Comparison of ENCODE assay signal across 11 cellular contexts in the genomic region with DNA sequence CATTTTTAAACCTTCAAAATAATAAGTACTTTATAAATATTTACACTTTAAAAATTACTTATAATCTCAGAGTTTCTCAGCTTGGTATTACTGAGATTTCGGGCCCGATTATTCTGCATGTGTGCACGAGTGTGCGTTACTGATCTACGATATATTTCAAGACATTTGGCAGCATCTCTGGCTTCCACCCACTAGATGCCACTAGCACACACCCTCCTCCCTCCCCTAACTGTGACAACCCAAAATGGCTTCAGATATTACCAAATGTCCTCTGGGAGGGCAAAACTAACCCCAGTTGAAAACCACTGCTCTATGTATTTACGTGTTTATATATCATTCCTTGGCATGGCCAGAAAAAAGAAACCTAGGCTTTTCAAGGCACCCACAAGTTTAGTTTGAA.
DNase-seq lines count a peak whose midpoint lies in the region; ATAC-seq, FAIRE-seq and TF ChIP-seq lines count a peak whose summit lies in the region.
"Had no signal": no experiment of that assay in that cellular context is flagged by ENCODE, and none has a peak within 500 bp of the region (broad histone marks: within the 10 kb centered on the region; RNA-seq: fewer than 3 reads in every experiment).

No MANE protein-coding gene starts in this region.

- no peak overlapping the region for H3K4me3 Mint-ChIP-seq in Calu3 (ENCODE audit: low read depth, unreplicated experiment)

- H3K9ac ChIP-seq in HUES48 (ENCODE audit: low read depth, low read length) (no peak overlapping the region), K562 (ENCODE audit: insufficient read depth in 1 of 2, low read depth in 2 of 2, low read length in 2 of 2) (no peak overlapping the region), parathyroid adenoma (no peak overlapping the region)

- H3K9me3 ChIP-seq in HUES48 (ENCODE audit: control insufficient read depth, insufficient read depth, low read length) (no peaks in the 10 kb centered on the region), K562 (replicated peaks; ENCODE audit: control insufficient read depth, insufficient read depth, low read depth, low read length) (no peaks in the 10 kb centered on the region), parathyroid adenoma (ENCODE audit: control insufficient read depth, low read length) (no peaks in the 10 kb centered on the region)
- H3K9me3 ChIP-seq: adrenal gland, gastrocnemius medialis had no signal

- FAIRE-seq in K562 (lab: Jason Lieb, UNC): no peak

- DNase-seq in DMS53 (lab: John Stamatoyannopoulos, UW) (peak; percentile 2), DMS53 treated with DMSO at 0.1 percent for 48 hours (lab: John Stamatoyannopoulos, UW; ENCODE audit: unreplicated experiment) (no peak), K562 (ENCODE audit: extremely low read depth in 1 of 4, low spot score in 3 of 4) (peak in 1 of 4 experiments; percentile 23), Calu3 (no peak), glomerular visceral epithelial cell (ENCODE audit: extremely low spot score) (no peak), DMS153 treated with DMSO at 0.1 percent for 48 hours (lab: John Stamatoyannopoulos, UW; ENCODE audit: unreplicated experiment) (no peak)
- DNase-seq: adrenal gland, gastrocnemius medialis had no signal

- no peaks in the 10 kb centered on the region for H3K9me3 Mint-ChIP-seq in Calu3 (ENCODE audit: low read depth, unreplicated experiment)

- H3K4me1 ChIP-seq in HUES48 (ENCODE audit: control insufficient read depth, insufficient read depth, low read length): no peaks in the 10 kb centered on the region
- peaks cover 0 to 11% of the 10 kb centered on the region in 2 experiments; a peak in 3 of 5 replicates for H3K4me1 ChIP-seq in K562 (replicated peaks in 1 of 2; ENCODE audit: control insufficient read depth in 2 of 2, insufficient read depth in 2 of 2, low read length in 2 of 2)
- H3K4me1 ChIP-seq in parathyroid adenoma: peaks cover 13% of the 10 kb centered on the region

- 12% methylated on average over 6 of the region's 6 CpGs for WGBS in K562 (ENCODE audit: insufficient coverage, low coverage, missing lambda C conversion rate)

- no peaks in the 10 kb centered on the region for H4K20me1 ChIP-seq in K562 (replicated peaks; ENCODE audit: control insufficient read depth, insufficient read depth, low read length)

- H2AFZ ChIP-seq in K562 (ENCODE audit: low read depth, low read length) (0 out of 2 replicates have a peak overlapping the region, but pooled peaks have one; percentile 12), parathyroid adenoma (peak overlapping the region; percentile 61)

- no peak overlapping the region for H3K4me3 ChIP-seq in HUES48 (ENCODE audit: low read depth, low read length)
- H3K4me3 ChIP-seq in K562: no peak overlapping the region
- H3K4me3 ChIP-seq in parathyroid adenoma (ENCODE audit: low read depth, low read length): no peak overlapping the region
- H3K4me3 ChIP-seq: adrenal gland, gastrocnemius medialis had no signal

- H3K27me3 Mint-ChIP-seq in Calu3 (ENCODE audit: unreplicated experiment): no peaks in the 10 kb centered on the region

- H3K9me1 ChIP-seq in K562 (ENCODE audit: control insufficient read depth, insufficient read depth, low read length): no peaks in the 10 kb centered on the region

- H3K4me2 ChIP-seq in K562 (ENCODE audit: insufficient read depth, low read length) (no peak overlapping the region), parathyroid adenoma (ENCODE audit: low read length) (no peak overlapping the region)

- BruUV-seq in K562 (replicated peaks; lab: Mats Ljungman, UMichigan) (no TSS peak), Calu3 (replicated peaks; lab: Mats Ljungman, UMichigan) (no TSS peak)

- intact Hi-C loops in K562 (cut with micrococcal nuclease): no loop called here
- intact Hi-C loops in Calu3 (cut with micrococcal nuclease; ENCODE audit: unreplicated experiment): no loop called here

- TF ChIP-seq RAD21 in K562 (CRISPR knock-in tag; conservative IDR thresholded peaks at IDR 0.05 in 1 of 2, IDR thresholded peaks at IDR 0.05 in 1 of 2): peak in 1 of 2 experiments; percentile 51; a peak in 3 of 4 replicates

- TF ChIP-seq EP300 in K562 (IDR thresholded peaks at IDR 0.05; ENCODE audit: low read length): no peak

- TF ChIP-seq CTCF in K562 (IDR thresholded peaks at IDR 0.05 in 2 of 3, conservative IDR thresholded peaks at IDR 0.05 in 1 of 3; ENCODE audit: insufficient read depth in 2 of 3, low read depth in 1 of 3, low read length in 3 of 3) (peak in 2 of 3 experiments; percentile 22 to 42; a peak in 3 of 6 replicates), parathyroid adenoma (IDR thresholded peaks at IDR 0.05) (no peak), Calu3 (IDR thresholded peaks at IDR 0.05; ENCODE audit: unreplicated experiment) (no peak)

- H3K27ac Mint-ChIP-seq in Calu3 (ENCODE audit: unreplicated experiment): no peak overlapping the region

- H3K36me3 Mint-ChIP-seq in Calu3 (ENCODE audit: insufficient read depth, unreplicated experiment): no peaks in the 10 kb centered on the region

- TF ChIP-seq POLR2A in K562 (conservative IDR thresholded peaks at IDR 0.05): no peak

- H3K4me1 Mint-ChIP-seq in Calu3 (ENCODE audit: low read depth, unreplicated experiment): peaks cover 27% of the 10 kb centered on the region

- peak; percentile 59 for ATAC-seq in K562
- ATAC-seq: gastrocnemius medialis had no signal

- H3K79me2 ChIP-seq in K562 (ENCODE audit: control insufficient read depth, insufficient read depth, low read length): no peaks in the 10 kb centered on the region
- H3K79me2 ChIP-seq in parathyroid adenoma: no peaks in the 10 kb centered on the region

- peak overlapping the region; percentile 6 for H3K27ac ChIP-seq in HUES48 (ENCODE audit: low read depth, low read length)
- H3K27ac ChIP-seq in K562 (ENCODE audit: extremely low read depth, low read depth, low read length): no peak overlapping the region
- H3K27ac ChIP-seq in parathyroid adenoma: no peak overlapping the region
- H3K27ac ChIP-seq: 22Rv1, gastrocnemius medialis had no signal

- POLR2A ChIA-PET in K562 (lab: Yijun Ruan, JAX): no interaction called here

- in situ Hi-C loops in K562 (cut with MboI): no loop called here

- H3K36me3 ChIP-seq in HUES48 (ENCODE audit: control insufficient read depth, insufficient read depth, low read length): peaks cover 6% of the 10 kb centered on the region; the same call in 1 of the 2 replicates
- no peaks in the 10 kb centered on the region; the same call in 2 of the 3 replicates for H3K36me3 ChIP-seq in K562 (ENCODE audit: control insufficient read depth, insufficient read depth, low read length)
- no peaks in the 10 kb centered on the region for H3K36me3 ChIP-seq in parathyroid adenoma (ENCODE audit: control insufficient read depth, insufficient read depth, low read length)
- H3K36me3 ChIP-seq: adrenal gland, gastrocnemius medialis had no signal

- CTCF ChIA-PET in K562 (lab: Yijun Ruan, JAX; ENCODE audit: low intra/inter-chr PET ratio) (interaction anchor here (0.7 kb wide), 1 partner anchor 220 kb away, joined by 3 read pairs; no protein-coding TSS in a partner anchor), Calu3 (lab: Charles Lee) (interaction anchor here (1.0 kb wide), 1 partner anchor 96 kb away, joined by 3 read pairs; a partner anchor contains a TSS)

- H3K27me3 ChIP-seq in HUES48 (ENCODE audit: control insufficient read depth, insufficient read depth, low read length): no peaks in the 10 kb centered on the region
- no peaks in the 10 kb centered on the region for H3K27me3 ChIP-seq in K562 (ENCODE audit: control insufficient read depth in 2 of 2, insufficient read depth in 2 of 2, low read length in 2 of 2)
- H3K27me3 ChIP-seq in parathyroid adenoma (ENCODE audit: control insufficient read depth, insufficient read depth, low read length): no peaks in the 10 kb centered on the region
- H3K27me3 ChIP-seq: adrenal gland, gastrocnemius medialis had no signal

TF ChIP-seq in K562, 482 proteins besides CTCF, POLR2A, EP300 and RAD21:
- TF ChIP-seq ZNF644 (tag; IDR thresholded peaks at IDR 0.05; ENCODE audit: low read depth) (no peak), YY1 (IDR thresholded peaks at IDR 0.05; ENCODE audit: borderline replicate concordance in 1 of 3, control insufficient read depth in 1 of 3, extremely low read depth in 1 of 3, insufficient read depth in 3 of 3, insufficient read length in 1 of 3, insufficient replicate concordance in 2 of 3, low read depth in 1 of 3, low read length in 2 of 3) (peak in 2 of 3 experiments; percentile 41 to 49)
TF ChIP-seq in K562: peak in this region for 1.

Comparison
In these comparisons a context has a peak if more than half of its experiments do, and no peak if none do; other contexts are left out.
1. CTCF ChIP-seq: peak in K562 (2 of 3); none in parathyroid adenoma (single experiment) and Calu3 (single experiment).